ENCODE assay signal across 21 cellular contexts in the genomic region with DNA sequence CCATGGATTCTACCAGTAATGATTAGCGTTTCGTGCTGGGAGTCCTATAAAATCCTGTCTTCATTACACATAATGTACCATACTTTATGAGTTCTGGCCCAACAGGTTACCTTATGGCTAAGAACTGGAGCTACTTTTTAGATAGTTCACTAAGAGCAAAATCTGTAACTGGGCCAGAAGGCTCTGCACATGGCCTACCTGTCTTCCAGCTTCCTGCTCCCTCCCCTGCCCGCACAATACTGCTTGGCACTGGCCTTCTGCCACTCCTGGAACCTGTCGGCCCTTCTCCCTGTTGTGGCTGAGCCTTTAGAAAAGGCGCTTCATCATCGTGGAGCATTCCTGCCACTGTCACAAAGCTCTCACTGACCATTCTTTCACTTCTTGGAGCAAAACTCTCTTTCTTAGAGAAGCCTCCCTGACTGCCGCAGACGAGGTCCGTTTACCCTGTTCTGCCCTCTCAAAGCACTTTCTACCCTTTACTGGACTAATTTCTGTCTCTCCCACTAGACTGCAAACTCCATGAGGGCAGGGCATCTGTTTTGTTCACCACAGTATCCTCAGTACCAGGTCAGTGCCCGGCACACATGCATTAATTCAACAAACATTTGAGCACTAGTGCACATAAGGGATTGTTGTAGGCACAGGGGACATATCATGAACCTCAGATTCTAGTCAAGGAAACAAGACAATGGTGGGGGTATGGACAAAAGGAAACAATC.
"Had no signal": no experiment of that assay in that cellular context is flagged by ENCODE, and none has a peak within 500 bp of the region (broad histone marks: within the 10 kb centered on the region; RNA-seq: fewer than 3 reads in every experiment).

No MANE protein-coding gene starts in this region.

- H3K36me3 Mint-ChIP-seq: activated CD4-positive, alpha-beta memory T cell treated with anti-CD3 and anti-CD28 coated beads for 36 hours; natural killer cell had no signal

- H3K27ac ChIP-seq: left lung, right atrium auricular region, tibial nerve had no signal

- H3K27ac Mint-ChIP-seq: activated CD4-positive, alpha-beta memory T cell treated with anti-CD3 and anti-CD28 coated beads for 36 hours; activated naive CD8-positive, alpha-beta T cell treated with anti-CD3 and anti-CD28 coated beads, Interleukin-2, amount 50 U/mL, for 24 hours; activated T-helper 1 cell treated with anti-CD3 and anti-CD28 coated beads, Interleukin-12 subunit alpha, Interleukin-12 subunit beta, Interleukin-2, Interleukin-4 antibody, amounts not matched to agents 30 ng/mL and 10 ng/mL and 1 ng/mL, durations not matched to agents 14 hours and 24 hours and 36 hours; dendritic cell treated with granulocyte-macrophage colony-stimulating factor and Interleukin-4, amounts not matched to agents 40 ng/mL and 50 ng/mL, for 4 days; natural killer cell; progenitor cell of endocrine pancreas had no signal

- H3K4me3 ChIP-seq: left lung, lung, right atrium auricular region, tibial nerve had no signal

- H3K4me3 Mint-ChIP-seq: activated CD4-positive, alpha-beta memory T cell treated with anti-CD3 and anti-CD28 coated beads for 36 hours; activated naive CD8-positive, alpha-beta T cell treated with anti-CD3 and anti-CD28 coated beads, Interleukin-2, amount 50 U/mL, for 24 hours; activated T-helper 1 cell treated with anti-CD3 and anti-CD28 coated beads, Interleukin-12 subunit alpha, Interleukin-12 subunit beta, Interleukin-2, Interleukin-4 antibody, amounts not matched to agents 30 ng/mL and 10 ng/mL and 1 ng/mL, durations not matched to agents 14 hours and 24 hours and 36 hours; dendritic cell treated with granulocyte-macrophage colony-stimulating factor and Interleukin-4, amounts not matched to agents 40 ng/mL and 50 ng/mL, for 4 days; natural killer cell had no signal

- ATAC-seq: activated naive CD8-positive, alpha-beta T cell treated with anti-CD3 and anti-CD28 coated beads, Interleukin-2, amount 50 U/mL, for 24 hours; left lung; natural killer cell; stimulated activated naive CD8-positive, alpha-beta T cell treated with anti-CD3 and anti-CD28 coated beads, Interleukin-15, Interleukin-2, amounts not matched to agents 100 U/mL and 50 U/mL, for 24 hours had no signal

- H3K36me3 ChIP-seq: right atrium auricular region had no signal

- H3K27me3 ChIP-seq: left lung, right atrium auricular region, tibial nerve had no signal

- H3K4me1 Mint-ChIP-seq: activated naive CD8-positive, alpha-beta T cell treated with anti-CD3 and anti-CD28 coated beads, Interleukin-2, amount 50 U/mL, for 24 hours had no signal

- H3K9me3 Mint-ChIP-seq: activated CD4-positive, alpha-beta memory T cell treated with anti-CD3 and anti-CD28 coated beads for 36 hours; activated naive CD8-positive, alpha-beta T cell treated with anti-CD3 and anti-CD28 coated beads, Interleukin-2, amount 50 U/mL, for 24 hours; activated T-helper 1 cell treated with anti-CD3 and anti-CD28 coated beads, Interleukin-12 subunit alpha, Interleukin-12 subunit beta, Interleukin-2, Interleukin-4 antibody, amounts not matched to agents 30 ng/mL and 10 ng/mL and 1 ng/mL, durations not matched to agents 14 hours and 24 hours and 36 hours; dendritic cell treated with granulocyte-macrophage colony-stimulating factor and Interleukin-4, amounts not matched to agents 40 ng/mL and 50 ng/mL, for 4 days; natural killer cell had no signal

- H3K27me3 Mint-ChIP-seq: activated CD4-positive, alpha-beta memory T cell treated with anti-CD3 and anti-CD28 coated beads for 36 hours; activated naive CD8-positive, alpha-beta T cell treated with anti-CD3 and anti-CD28 coated beads, Interleukin-2, amount 50 U/mL, for 24 hours; dendritic cell treated with granulocyte-macrophage colony-stimulating factor and Interleukin-4, amounts not matched to agents 40 ng/mL and 50 ng/mL, for 4 days; progenitor cell of endocrine pancreas had no signal

- DNase-seq: activated CD4-positive, alpha-beta memory T cell treated with anti-CD3 and anti-CD28 coated beads for 36 hours; activated CD4-positive, alpha-beta T cell treated with anti-CD3 and anti-CD28 coated beads for 4 hours; activated CD4-positive, CD25-positive, alpha-beta regulatory T cell; activated gamma-delta T cell; activated naive CD4-positive, alpha-beta T cell treated with anti-CD3 and anti-CD28 coated beads, Interleukin-2, amount 50 U/mL, for 16 hours; activated naive CD8-positive, alpha-beta T cell treated with anti-CD3 and anti-CD28 coated beads, Interleukin-2, amount 50 U/mL, for 24 hours; effector CD4-positive, alpha-beta T cell; erythroblast; foreskin melanocyte; left lung; natural killer cell; stimulated activated CD4-positive, alpha-beta T cell treated with anti-CD3 and anti-CD28 coated beads, Interleukin-4, amount 100 ng/mL, for 24 hours; stimulated activated naive CD8-positive, alpha-beta T cell treated with anti-CD3 and anti-CD28 coated beads, Interleukin-15, Interleukin-2, amounts not matched to agents 100 U/mL and 50 U/mL, for 24 hours; substantia nigra; T1000 had no signal

- H3K9me3 ChIP-seq: left lung, right atrium auricular region, tibial nerve had no signal
